Comparison of ENCODE assay signal across 12 cellular contexts in the genomic region with DNA sequence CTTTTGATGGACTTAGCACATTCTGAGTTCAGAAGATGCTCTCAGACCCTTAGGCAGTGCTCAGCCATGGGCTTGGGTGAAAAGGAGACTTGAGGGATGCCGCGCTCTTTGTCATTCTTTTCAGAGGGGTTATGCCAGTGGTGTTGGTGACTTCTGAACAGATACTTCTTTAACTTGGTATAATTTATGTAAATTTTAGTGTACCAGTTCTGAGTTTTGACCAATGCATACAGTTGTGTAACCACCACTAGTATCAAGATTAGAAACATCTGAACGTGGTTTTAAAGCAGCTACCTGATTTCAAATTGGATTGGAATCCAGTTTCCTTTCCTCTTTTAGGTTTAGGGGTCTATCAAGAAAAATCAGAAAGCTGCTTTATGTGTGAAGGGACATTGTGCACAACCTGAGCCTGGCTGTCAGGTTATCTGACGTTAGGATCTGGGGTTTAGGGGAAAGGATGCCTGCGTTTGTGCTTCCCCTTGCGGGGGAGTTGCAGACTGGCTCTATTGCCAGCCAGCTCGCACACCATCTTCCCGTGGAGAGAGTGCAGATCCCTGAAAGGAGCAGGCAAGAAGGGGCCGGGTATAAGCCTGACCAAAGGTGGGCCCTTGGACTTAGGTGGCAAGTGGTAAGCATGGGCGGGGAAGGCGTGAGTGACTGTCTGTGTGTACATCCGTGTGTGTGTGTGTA. TPM values are rescaled to one million over a fixed set of nuclear protein-coding genes. Genes with fewer than 3 reads are reported as not detected.
A peak's percentile ranks its signal among the peaks of the same experiment; 100 is the strongest.
DNase-seq lines count a peak whose midpoint lies in the region; ATAC-seq and TF ChIP-seq lines count a peak whose summit lies in the region.
"Had no signal": no experiment of that assay in that cellular context is flagged by ENCODE, and none has a peak within 500 bp of the region (broad histone marks: within the 10 kb centered on the region; RNA-seq: fewer than 3 reads in every experiment).

No MANE protein-coding gene starts in this region.

- H3K27me3 ChIP-seq in neural progenitor cell (no peaks in the 10 kb centered on the region), HAP-1 (ENCODE audit: low read depth) (no peaks in the 10 kb centered on the region)

- intact Hi-C loops in activated CD8-positive, alpha-beta T cell treated with anti-CD3 and anti-CD28 coated beads for 36 hours (cut with micrococcal nuclease) = no loop called here

- H3K79me2 ChIP-seq in neural progenitor cell (ENCODE audit: low read depth) = peaks cover 100% of the 10 kb centered on the region

- POLR2A ChIA-PET in HEK293 (lab: Yijun Ruan, JAX) = no interaction called here
- POLR2A ChIA-PET in activated CD8-positive, alpha-beta T cell treated with anti-CD3 and anti-CD28 coated beads for 36 hours (lab: Charles Lee) = interaction anchor here (0.5 kb wide), 1 partner anchor 139 kb away, joined by 3 read pairs; no protein-coding TSS in a partner anchor

- H3K4me1 ChIP-seq in HEK293 (ENCODE audit: control insufficient read depth, insufficient read depth, low read length) = no peaks in the 10 kb centered on the region
- H3K4me1 ChIP-seq in neural progenitor cell = no peaks in the 10 kb centered on the region
- H3K4me1 ChIP-seq in HAP-1 = peaks cover 10% of the 10 kb centered on the region

- in situ Hi-C loops in HAP-1 (cut with MboI; ENCODE audit: low sequenced_read_pairs) = no loop called here

- H3K4me2 ChIP-seq in neural progenitor cell = no peak overlapping the region

- peak; percentile 39 for ATAC-seq in GM18858 (IDR thresholded peaks at IDR 0.05; ENCODE audit: unreplicated experiment)
- ATAC-seq in activated CD8-positive, alpha-beta T cell treated with anti-CD3 and anti-CD28 coated beads for 36 hours = peak; percentile 34

- no peak overlapping the region for H2AFZ ChIP-seq in neural progenitor cell (replicated peaks)

- H3K9me3 Mint-ChIP-seq in activated CD8-positive, alpha-beta T cell treated with anti-CD3 and anti-CD28 coated beads for 36 hours = no peaks in the 10 kb centered on the region
- H3K9me3 Mint-ChIP-seq in neural progenitor cell = peaks cover 33% of the 10 kb centered on the region

- no peaks in the 10 kb centered on the region for H3F3A ChIP-seq in neural progenitor cell (ENCODE audit: low read depth)

- H3K27me3 Mint-ChIP-seq in activated CD8-positive, alpha-beta T cell treated with anti-CD3 and anti-CD28 coated beads for 36 hours = no peaks in the 10 kb centered on the region
- H3K27me3 Mint-ChIP-seq in neural progenitor cell (ENCODE audit: insufficient read depth, low read depth) = no peaks in the 10 kb centered on the region

- H3K27ac ChIP-seq in HEK293 (ENCODE audit: extremely low read depth, low read depth, low read length) = no peak overlapping the region
- H3K27ac ChIP-seq in neural progenitor cell = no peak overlapping the region
- H3K27ac ChIP-seq: thoracic aorta had no signal

- no peak overlapping the region for H3K4me3 ChIP-seq in HEK293 (ENCODE audit: low read depth, low read length)
- H3K4me3 ChIP-seq in neural progenitor cell = no peak overlapping the region
- H3K4me3 ChIP-seq in HAP-1 = no peak overlapping the region
- H3K4me3 ChIP-seq: thoracic aorta had no signal

- no peak overlapping the region for H3K4me3 Mint-ChIP-seq in activated CD8-positive, alpha-beta T cell treated with anti-CD3 and anti-CD28 coated beads for 36 hours
- no peak overlapping the region for H3K4me3 Mint-ChIP-seq in neural progenitor cell

- TF ChIP-seq CTCF in HEK293 (tag by site-specific recombination; IDR thresholded peaks at IDR 0.05) (no peak), neural progenitor cell (IDR thresholded peaks at IDR 0.05) (no peak)
- no peak for TF ChIP-seq CTCF in activated CD8-positive, alpha-beta T cell treated with anti-CD3 and anti-CD28 coated beads for 36 hours (IDR thresholded peaks at IDR 0.05)

- H4K20me1 ChIP-seq in neural progenitor cell (ENCODE audit: low read depth) = no peaks in the 10 kb centered on the region

- H3K9me3 ChIP-seq in HEK293 (ENCODE audit: control insufficient read depth, insufficient read depth, low read depth, low read length) (no peaks in the 10 kb centered on the region), neural progenitor cell (ENCODE audit: low read depth) (no peaks in the 10 kb centered on the region), HAP-1 (no peaks in the 10 kb centered on the region)
- H3K9me3 ChIP-seq: thoracic aorta had no signal

- no peak overlapping the region for H3K9ac ChIP-seq in neural progenitor cell

- peak overlapping the region; percentile 55 for H3K27ac Mint-ChIP-seq in activated CD8-positive, alpha-beta T cell treated with anti-CD3 and anti-CD28 coated beads for 36 hours
- peak overlapping the region; percentile 50 for H3K27ac Mint-ChIP-seq in neural progenitor cell

- no peaks in the 10 kb centered on the region; a peak in 1 of 3 replicates for H3K36me3 ChIP-seq in HEK293 (ENCODE audit: control insufficient read depth in 2 of 2, insufficient read depth in 1 of 2, low read length in 2 of 2)
- no peaks in the 10 kb centered on the region for H3K36me3 ChIP-seq in neural progenitor cell
- peaks cover 9% of the 10 kb centered on the region for H3K36me3 ChIP-seq in HAP-1 (replicated peaks)
- H3K36me3 ChIP-seq: thoracic aorta had no signal

- DNase-seq in activated CD8-positive, alpha-beta T cell treated with anti-CD3 and anti-CD28 coated beads for 36 hours = no peak
- DNase-seq in neural progenitor cell (ENCODE audit: low spot score) (no peak), HAP-1 (ENCODE audit: low spot score in 2 of 2) (no peak), HPDE6-E6E7 (ENCODE audit: extremely low spot score) (no peak), AG08396 (ENCODE audit: low spot score) (no peak), SKM-1 treated with dmso at 0.1 percent for 144 hours (lab: John Stamatoyannopoulos, UW; ENCODE audit: unreplicated experiment) (no peak)
- DNase-seq: amniotic stem cell, COR-L47, NCI-H345 had no signal

- CTCF ChIA-PET in HEK293 (lab: Yijun Ruan, JAX) = interaction anchor here (0.6 to 1.0 kb wide), 3 partner anchors 16 to 1403 kb away, joined by 3 to 6 read pairs (median 4); no protein-coding TSS in a partner anchor
- CTCF ChIA-PET in activated CD8-positive, alpha-beta T cell treated with anti-CD3 and anti-CD28 coated beads for 36 hours (lab: Charles Lee) = interaction anchor here (1.3 kb wide), 1 partner anchor 25 kb away, joined by 4 read pairs; no protein-coding TSS in a partner anchor

- H3K36me3 Mint-ChIP-seq in activated CD8-positive, alpha-beta T cell treated with anti-CD3 and anti-CD28 coated beads for 36 hours (ENCODE audit: low read depth) = peaks cover 19% of the 10 kb centered on the region
- H3K36me3 Mint-ChIP-seq in neural progenitor cell = peaks cover 44% of the 10 kb centered on the region

- H3K4me1 Mint-ChIP-seq in activated CD8-positive, alpha-beta T cell treated with anti-CD3 and anti-CD28 coated beads for 36 hours (ENCODE audit: low read depth) = peaks cover 59% of the 10 kb centered on the region
- H3K4me1 Mint-ChIP-seq in neural progenitor cell = peaks cover 11% of the 10 kb centered on the region

TF ChIP-seq in HEK293, 187 proteins besides CTCF, POLR2A, EP300 and RAD21:
- TF ChIP-seq FEZF1 (tag by site-specific recombination; IDR thresholded peaks at IDR 0.05) (no peak), ZFP69B (tag by site-specific recombination; IDR thresholded peaks at IDR 0.05) (no peak), ZNF114 (tag by site-specific recombination; IDR thresholded peaks at IDR 0.05) (no peak), ZNF239 (tag by site-specific recombination; IDR thresholded peaks at IDR 0.05) (no peak), ZBTB48 (tag by site-specific recombination; IDR thresholded peaks at IDR 0.05) (0 out of 2 replicates have a peak, but pooled peaks have one; percentile 37), GLI2 (tag by site-specific recombination; IDR thresholded peaks at IDR 0.05; ENCODE audit: borderline replicate concordance, low read depth) (no peak), ZNF24 (tag by site-specific recombination; IDR thresholded peaks at IDR 0.05) (no peak)
- TF ChIP-seq, protein P1, sequence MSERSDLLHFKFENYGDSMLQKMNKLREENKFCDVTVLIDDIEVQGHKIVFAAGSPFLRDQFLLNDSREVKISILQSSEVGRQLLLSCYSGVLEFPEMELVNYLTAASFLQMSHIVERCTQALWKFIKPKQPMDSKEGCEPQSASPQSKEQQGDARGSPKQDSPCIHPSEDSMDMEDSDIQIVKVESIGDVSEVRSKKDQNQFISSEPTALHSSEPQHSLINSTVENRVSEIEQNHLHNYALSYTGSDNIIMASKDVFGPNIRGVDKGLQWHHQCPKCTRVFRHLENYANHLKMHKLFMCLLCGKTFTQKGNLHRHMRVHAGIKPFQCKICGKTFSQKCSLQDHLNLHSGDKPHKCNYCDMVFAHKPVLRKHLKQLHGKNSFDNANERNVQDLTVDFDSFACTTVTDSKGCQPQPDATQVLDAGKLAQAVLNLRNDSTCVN (tag by site-specific recombination; optimal IDR thresholded peaks at IDR 0.05) = no peak

RNA-seq across cellular contexts. Expression of gene SMS, which starts 19.0 kb away (rescaled TPM):
- 100 to 1,000 TPM; 175 to 184 TPM for total RNA-seq in activated CD8-positive, alpha-beta T cell treated with anti-CD3 and anti-CD28 coated beads for 36 hours
- total RNA-seq in neural progenitor cell (ENCODE audit: low replicate concordance) = 105 and 142 TPM in 2 replicates
